ENCODE assay signal across 10 cellular contexts in genomic region chr5:27472875-27473274, GRCh38.
DNase-seq lines count a peak whose midpoint lies in the region; TF ChIP-seq lines count a peak whose summit lies in the region.
"Had no signal": no experiment of that assay in that cellular context is flagged by ENCODE, and none has a peak within 500 bp of the region (broad histone marks: within the 10 kb centered on the region; RNA-seq: fewer than 3 reads in every experiment).

No MANE protein-coding gene starts in this region.

- H3F3A ChIP-seq in GM23248 (ENCODE audit: insufficient read depth) = no peaks in the 10 kb centered on the region

- H3K27ac ChIP-seq in GM23248 (peak overlapping the region; percentile 55), hepatocyte (peak overlapping the region; percentile 45)

- peak overlapping the region; percentile 46 for H3K4me2 ChIP-seq in GM23248 (ENCODE audit: unreplicated experiment)
- H3K4me2 ChIP-seq in hepatocyte = peak overlapping the region; percentile 44

- POLR2A ChIA-PET in BJ (lab: Charles Lee) = no interaction called here

- peak overlapping the region; percentile 29 for H3K4me3 ChIP-seq in BJ (ENCODE audit: low read depth, low read length)
- peak overlapping the region; percentile 65 for H3K4me3 ChIP-seq in GM23248
- H3K4me3 ChIP-seq in hepatocyte = peak overlapping the region; percentile 4

- TF ChIP-seq CTCF in BJ (IDR thresholded peaks at IDR 0.05; ENCODE audit: insufficient read depth, low read depth, low read length) (no peak), hepatocyte (IDR thresholded peaks at IDR 0.05; ENCODE audit: poor library complexity) (no peak)

- H2AFZ ChIP-seq in GM23248 = peak overlapping the region; percentile 58
- H2AFZ ChIP-seq in hepatocyte = peak overlapping the region; percentile 11

- 9 to 12% methylated on average over 4 of the region's 4 CpGs for WGBS in GM23248 (ENCODE audit: low coverage in 1 of 2, low lambda C conversion rate in 2 of 2, missing lambda C conversion rate in 2 of 2), 2 experiments
- WGBS in hepatocyte (ENCODE audit: low lambda C conversion rate, missing lambda C conversion rate) = 32% methylated on average over 4 of the region's 4 CpGs

- H3K9me3 ChIP-seq in GM23248 (ENCODE audit: low read depth) (no peaks in the 10 kb centered on the region), hepatocyte (ENCODE audit: low read depth) (no peaks in the 10 kb centered on the region)

- H3K4me1 ChIP-seq in GM23248 (ENCODE audit: insufficient read depth) (no peaks in the 10 kb centered on the region), hepatocyte (ENCODE audit: insufficient read depth) (no peaks in the 10 kb centered on the region)

- H3K9me2 ChIP-seq in GM23248 (ENCODE audit: insufficient read depth) (no peaks in the 10 kb centered on the region), hepatocyte (replicated peaks; ENCODE audit: insufficient read depth) (no peaks in the 10 kb centered on the region)

- H3K27me3 ChIP-seq in BJ (ENCODE audit: control insufficient read depth, insufficient read depth, low read length) (no peaks in the 10 kb centered on the region), GM23248 (replicated peaks; ENCODE audit: insufficient read depth) (no peaks in the 10 kb centered on the region), hepatocyte (no peaks in the 10 kb centered on the region)

- H4K20me1 ChIP-seq in GM23248 (ENCODE audit: insufficient read depth) (no peaks in the 10 kb centered on the region), hepatocyte (ENCODE audit: insufficient read depth, poor library complexity, severe bottlenecking) (no peaks in the 10 kb centered on the region)

- H3K79me2 ChIP-seq in GM23248 (ENCODE audit: insufficient read depth) = 0 out of 2 replicates have a peak, but pooled peaks cover 6% of the 10 kb centered on the region
- H3K79me2 ChIP-seq in hepatocyte = no peaks in the 10 kb centered on the region

- in situ Hi-C loops in GM23248 (cut with MboI) = no loop called here

- H3K9ac ChIP-seq in GM23248 = peak overlapping the region; percentile 77

- H3K36me3 ChIP-seq in BJ (ENCODE audit: control insufficient read depth, insufficient read depth, low read length) (no peaks in the 10 kb centered on the region), GM23248 (ENCODE audit: low read depth) (no peaks in the 10 kb centered on the region), hepatocyte (replicated peaks; ENCODE audit: insufficient read depth, low read depth) (no peaks in the 10 kb centered on the region)

- CTCF ChIA-PET in BJ (lab: Yijun Ruan, JAX) = no interaction called here

- no peak for DNase-seq in BJ (ENCODE audit: low read depth)
- peak; percentile 21 for DNase-seq in GM23248
- DNase-seq in OCI-M1 (lab: John Stamatoyannopoulos, UW) = peak; percentile 64
- no peak for DNase-seq in hepatocyte (ENCODE audit: low spot score)
- DNase-seq in retina = no peak
- no peak for DNase-seq in COLO668 (lab: John Stamatoyannopoulos, UW; ENCODE audit: unreplicated experiment)
- no peak for DNase-seq in AML-193 (lab: John Stamatoyannopoulos, UW)
- DNase-seq in NCI-H526 treated with DMSO at 0.1 percent for 48 hours (lab: John Stamatoyannopoulos, UW) = no peak
- DNase-seq: activated naive CD4-positive, alpha-beta T cell treated with Interleukin-2 at 50 U/mL for 16 hours; CD4-positive, CD25-positive, alpha-beta regulatory T cell had no signal

Comparison
In these comparisons a context has a peak if more than half of its experiments do, and no peak if none do; other contexts are left out.
1. DNase-seq: peak in GM23248 (single experiment) and OCI-M1 (single experiment); none in BJ (single experiment), hepatocyte (single experiment), retina (single experiment), COLO668 (single experiment), AML-193 (0 of 2) and NCI-H526 treated with DMSO at 0.1 percent for 48 hours (single experiment).
2. H3K4me3 ChIP-seq: peak in every context shown above with its lines; median percentile 65 in GM23248; 29 in BJ; 4 in hepatocyte.